Comparison of ENCODE assay signal across 13 cellular contexts in the genomic region with DNA sequence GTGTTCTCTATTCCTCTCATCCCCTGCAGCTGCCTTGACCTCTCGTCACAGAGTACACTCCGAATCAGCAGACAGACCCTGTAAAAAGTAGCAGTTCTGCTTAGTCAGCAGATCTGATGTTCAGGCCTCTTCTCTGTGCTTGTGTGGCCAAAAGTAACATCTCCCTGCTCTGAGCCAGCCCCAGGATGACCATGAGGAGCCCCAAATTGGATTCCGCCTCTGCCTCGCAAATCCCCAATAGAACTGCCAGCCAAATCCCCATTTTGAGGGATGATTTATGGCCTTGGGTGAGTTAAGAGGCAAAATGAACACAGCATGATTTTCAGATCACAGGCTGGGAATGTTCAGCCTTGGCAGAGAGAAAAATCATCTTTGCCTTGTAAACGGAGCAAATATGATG.
DNase-seq lines count a peak whose midpoint lies in the region; ATAC-seq, FAIRE-seq and TF ChIP-seq lines count a peak whose summit lies in the region.
"Had no signal": no experiment of that assay in that cellular context is flagged by ENCODE, and none has a peak within 500 bp of the region (broad histone marks: within the 10 kb centered on the region; RNA-seq: fewer than 3 reads in every experiment).

No MANE protein-coding gene starts in this region.

- H3K79me2 ChIP-seq in ACC112 (ENCODE audit: control insufficient read depth, insufficient read depth, low read length, unreplicated experiment) = no peaks in the 10 kb centered on the region

- TF ChIP-seq CTCF in ovary (IDR thresholded peaks at IDR 0.05) (no peak), lower leg skin (IDR thresholded peaks at IDR 0.05) (no peak), foreskin keratinocyte (conservative IDR thresholded peaks at IDR 0.05) (no peak)

- H3K4me1 Mint-ChIP-seq in T-cell = peaks cover 61 to 72% (median 68%) of the 10 kb centered on the region in 3 donors

- WGBS in ovary, 3 donors = 6 to 12% (median 8%) methylated on average over 5 of the region's 5 CpGs
- 47 to 52% methylated on average over 5 of the region's 5 CpGs for WGBS in lower leg skin, 2 donors

- no peak overlapping the region for H3K4me3 Mint-ChIP-seq in T-cell
- H3K4me3 Mint-ChIP-seq: neural crest cell had no signal

- H3K9me3 ChIP-seq in ovary = no peaks in the 10 kb centered on the region
- H3K9me3 ChIP-seq: BLaER1 treated with 17β-estradiol and CSF1 and Interleukin-3, amounts not matched to agents 10 nM and 100 nM had no signal

- TF ChIP-seq EP300 in ovary (IDR thresholded peaks at IDR 0.05) = peak; percentile 41

- H3K27ac Mint-ChIP-seq in T-cell = peak overlapping the region; percentile 16 to 52
- H3K27ac Mint-ChIP-seq: activated T-helper 2 cell treated with anti-CD3 and anti-CD28 coated beads, Interferon-gamma antibody, Interleukin-2, Interleukin-4, amounts not matched to agents 10 μg/mL and 5 μg/mL and 100 μg/mL, durations not matched to agents 14 hours and 24 hours and 36 hours had no signal

- no peak for TF ChIP-seq POLR2A in ovary (IDR thresholded peaks at IDR 0.05)
- TF ChIP-seq POLR2A in lower leg skin (IDR thresholded peaks at IDR 0.05) = no peak

- no peaks in the 10 kb centered on the region for H3K27me3 ChIP-seq in ACC112 (ENCODE audit: insufficient read depth, low read length)
- no peaks in the 10 kb centered on the region for H3K27me3 ChIP-seq in ovary
- no peaks in the 10 kb centered on the region for H3K27me3 ChIP-seq in foreskin keratinocyte
- H3K27me3 ChIP-seq: BLaER1 treated with 17β-estradiol and CSF1 and Interleukin-3, amounts not matched to agents 10 nM and 100 nM had no signal

- peak overlapping the region; percentile 88; the same call in 1 of the 2 replicates for H3K27ac ChIP-seq in ACC112 (ENCODE audit: low read depth, low read length)
- H3K27ac ChIP-seq in ovary = peak overlapping the region in 1 of 2 donors; percentile 72
- no peak overlapping the region for H3K27ac ChIP-seq in foreskin keratinocyte
- H3K27ac ChIP-seq: BLaER1 treated with 17β-estradiol and CSF1 and Interleukin-3, amounts not matched to agents 10 nM and 100 nM; epithelial cell of prostate had no signal

- H3K4me3 ChIP-seq in ACC112 (ENCODE audit: low read depth, low read length) (no peak overlapping the region), ovary (no peak overlapping the region), lower leg skin (ENCODE audit: low read depth, poor library complexity, severe bottlenecking) (no peak overlapping the region)
- H3K4me3 ChIP-seq: BLaER1 treated with 17β-estradiol and CSF1 and Interleukin-3, amounts not matched to agents 10 nM and 100 nM had no signal

- CTCF ChIA-PET in T-cell (lab: Charles Lee) = interaction anchor here in 1 of 2 donors (0.8 kb wide), 1 partner anchor 85 kb away, joined by 3 read pairs; no protein-coding TSS in a partner anchor

- DNase-seq in T-cell (no peak), Right ventricle myocardium superior (no peak), ovary (peak; percentile 60 to 75 (median 68)), GM19239 (ENCODE audit: insufficient read length, low spot score) (no peak), lower leg skin (ENCODE audit: low spot score in 2 of 2) (no peak), foreskin keratinocyte (no peak)
- DNase-seq: NCI-H226 had no signal

- FAIRE-seq in GM19239 (lab: Jason Lieb, UNC) = no peak

- peaks cover 4% of the 10 kb centered on the region for H3K36me3 Mint-ChIP-seq in T-cell

- no peaks in the 10 kb centered on the region for H3K27me3 Mint-ChIP-seq in T-cell

- POLR2A ChIA-PET in T-cell (lab: Charles Lee) = no interaction called here

- ATAC-seq in T-cell (replicated peaks in 1 of 4) (no peak), Right ventricle myocardium superior (ENCODE audit: poor library complexity) (peak; percentile 26), GM21529 (IDR thresholded peaks at IDR 0.05; ENCODE audit: unreplicated experiment) (no peak), foreskin keratinocyte (no peak)

- H3K4me1 ChIP-seq in ACC112 (ENCODE audit: control insufficient read depth, insufficient read depth, low read length, unreplicated experiment) (peaks cover 23% of the 10 kb centered on the region), ovary (ENCODE audit: insufficient read depth) (peaks cover 31% of the 10 kb centered on the region), foreskin keratinocyte (peaks cover 5% of the 10 kb centered on the region)

- no peaks in the 10 kb centered on the region for H3K9me3 Mint-ChIP-seq in T-cell
- H3K9me3 Mint-ChIP-seq: activated T-helper 2 cell treated with anti-CD3 and anti-CD28 coated beads, Interferon-gamma antibody, Interleukin-2, Interleukin-4, amounts not matched to agents 10 μg/mL and 5 μg/mL and 100 μg/mL, durations not matched to agents 14 hours and 24 hours and 36 hours; neural crest cell had no signal

- H3K36me3 ChIP-seq in ACC112 (ENCODE audit: insufficient read depth, low read length) (no peaks in the 10 kb centered on the region), ovary (no peaks in the 10 kb centered on the region)
- H3K36me3 ChIP-seq: BLaER1 treated with 17β-estradiol and CSF1 and Interleukin-3, amounts not matched to agents 10 nM and 100 nM had no signal

- intact Hi-C loops in Right ventricle myocardium superior (cut with DNase I) = loop anchor here (10.0 kb wide), 1 partner anchor 91 kb away; no protein-coding TSS in a partner anchor
- intact Hi-C loops in ovary (cut with DNase I) = loop anchor here in 2 of 4 donors (2.0 to 10.0 kb wide), 2 partner anchors 75 to 101 kb away; no protein-coding TSS in a partner anchor
- intact Hi-C loops in lower leg skin (cut with DNase I; ENCODE audit: low total_unique reads) = no loop called here

- no peak overlapping the region for H2AFZ ChIP-seq in ACC112 (ENCODE audit: low read length, unreplicated experiment)

Comparison
In these comparisons a context has a peak if more than half of its experiments do, and no peak if none do; other contexts are left out.
1. DNase-seq: peak in ovary (5 of 5); none in T-cell (0 of 34), Right ventricle myocardium superior (single experiment), GM19239 (single experiment), lower leg skin (0 of 2) and foreskin keratinocyte (0 of 2).